In genomic region chr3:30622047-30622545, GRCh38 we compare ENCODE assay signal across 15 cellular contexts. TPM values are rescaled to one million over a fixed set of nuclear protein-coding genes. Genes with fewer than 3 reads are reported as not detected.
DNase-seq lines count a peak whose midpoint lies in the region; ATAC-seq and TF ChIP-seq lines count a peak whose summit lies in the region.
"Had no signal": no experiment of that assay in that cellular context is flagged by ENCODE, and none has a peak within 500 bp of the region (broad histone marks: within the 10 kb centered on the region; RNA-seq: fewer than 3 reads in every experiment).

No MANE protein-coding gene starts in this region.

- H3K4me1 Mint-ChIP-seq in immature natural killer cell: peaks cover 84 to 95% of the 10 kb centered on the region in 2 donors
- H3K4me1 Mint-ChIP-seq in Caco-2 (ENCODE audit: low read depth, unreplicated experiment): peaks cover 44% of the 10 kb centered on the region

- DNase-seq in heart right ventricle (no peak), right cardiac atrium (no peak), RWPE2 (ENCODE audit: low spot score) (no peak), immature natural killer cell (no peak), SW 1271 (lab: John Stamatoyannopoulos, UW) (no peak), Caco-2 (no peak)
- DNase-seq: dorsolateral prefrontal cortex, midbrain, NCI-H1048, NCI-H345, psoas muscle, T-helper 9 cell had no signal

- H3K4me3 Mint-ChIP-seq in immature natural killer cell: peak overlapping the region; percentile 40 to 77 (median 48)
- no peak overlapping the region for H3K4me3 Mint-ChIP-seq in Caco-2 (ENCODE audit: unreplicated experiment)

- peak overlapping the region; percentile 67 to 91 (median 83) for H3K27ac Mint-ChIP-seq in immature natural killer cell
- no peak overlapping the region for H3K27ac Mint-ChIP-seq in Caco-2 (ENCODE audit: unreplicated experiment)

- BruUV-seq in Caco-2 (replicated peaks; lab: Mats Ljungman, UMichigan): no TSS peak

- H3K9me3 Mint-ChIP-seq in immature natural killer cell: no peaks in the 10 kb centered on the region
- H3K9me3 Mint-ChIP-seq in Caco-2 (ENCODE audit: unreplicated experiment): no peaks in the 10 kb centered on the region

- peak overlapping the region in 8 of 10 donors; percentile 16 to 65 (median 26) for H3K27ac ChIP-seq in heart right ventricle
- H3K27ac ChIP-seq in right cardiac atrium (ENCODE audit: low read length): no peak overlapping the region
- H3K27ac ChIP-seq in RWPE2 (ENCODE audit: poor library complexity, severe bottlenecking): peak overlapping the region; percentile 94
- peak overlapping the region; percentile 13 for H3K27ac ChIP-seq in thymus (ENCODE audit: low read depth)
- H3K27ac ChIP-seq: C4-2B, dorsolateral prefrontal cortex, psoas muscle had no signal

- peaks cover 8 to 100% (median 96%) of the 10 kb centered on the region in 9 donors for H3K4me1 ChIP-seq in heart right ventricle
- peaks cover 22% of the 10 kb centered on the region for H3K4me1 ChIP-seq in right cardiac atrium (ENCODE audit: control insufficient read depth, insufficient read depth, low read length)
- peaks cover 81% of the 10 kb centered on the region for H3K4me1 ChIP-seq in RWPE2 (ENCODE audit: insufficient read depth, poor library complexity, severe bottlenecking)
- peaks cover 23% of the 10 kb centered on the region for H3K4me1 ChIP-seq in thymus (ENCODE audit: control insufficient read depth, insufficient read depth, low read length)
- peaks cover 62% of the 10 kb centered on the region for H3K4me1 ChIP-seq in Caco-2

- H3K36me3 Mint-ChIP-seq in immature natural killer cell: peaks cover 11 to 15% (median 13%) of the 10 kb centered on the region in 3 donors
- H3K36me3 Mint-ChIP-seq in Caco-2 (ENCODE audit: insufficient read depth, unreplicated experiment): peaks cover 84% of the 10 kb centered on the region

- H3K27me3 Mint-ChIP-seq in immature natural killer cell (ENCODE audit: low read depth in 3 of 3) (peaks cover 0 to 3% (median 0%) of the 10 kb centered on the region in 3 donors), Caco-2 (ENCODE audit: insufficient read depth, unreplicated experiment) (no peaks in the 10 kb centered on the region)

- ATAC-seq in heart right ventricle (no peak), right cardiac atrium (no peak), RWPE2 (ENCODE audit: low read depth) (no peak), GM21447 (IDR thresholded peaks at IDR 0.05; ENCODE audit: unreplicated experiment) (no peak)
- ATAC-seq: psoas muscle had no signal

- no peak for TF ChIP-seq CTCF in heart right ventricle (IDR thresholded peaks at IDR 0.05)
- TF ChIP-seq CTCF in RWPE2 (IDR thresholded peaks at IDR 0.05; ENCODE audit: poor library complexity, severe bottlenecking): no peak
- TF ChIP-seq CTCF in Caco-2 (IDR thresholded peaks at IDR 0.05; ENCODE audit: insufficient read depth in 1 of 2, low read depth in 1 of 2, low read length in 1 of 2, severe bottlenecking in 1 of 2, unreplicated experiment in 1 of 2): no peak

- CTCF ChIA-PET in Caco-2 (lab: Charles Lee): no interaction called here

- H3K4me3 ChIP-seq in heart right ventricle: no peak overlapping the region
- H3K4me3 ChIP-seq in right cardiac atrium (ENCODE audit: low read length): no peak overlapping the region
- no peak overlapping the region for H3K4me3 ChIP-seq in RWPE2 (ENCODE audit: severe bottlenecking)
- H3K4me3 ChIP-seq in thymus (ENCODE audit: low read length): no peak overlapping the region
- H3K4me3 ChIP-seq in Caco-2 (ENCODE audit: low read depth, low read length): no peak overlapping the region
- H3K4me3 ChIP-seq: dorsolateral prefrontal cortex, psoas muscle had no signal

- intact Hi-C loops in heart right ventricle (cut with DNase I) (loop anchor here in 2 of 10 donors (2.0 to 10.0 kb wide), 2 partner anchors 13 to 53 kb away; no protein-coding TSS in a partner anchor), right cardiac atrium (cut with DNase I) (no loop called here), Caco-2 (cut with micrococcal nuclease; ENCODE audit: unreplicated experiment) (loop anchor here (10.0 kb wide), 2 partner anchors 177 to 577 kb away; no protein-coding TSS in a partner anchor)

- peaks cover 0 to 71% (median 12%) of the 10 kb centered on the region in 9 donors for H3K36me3 ChIP-seq in heart right ventricle
- peaks cover 79% of the 10 kb centered on the region for H3K36me3 ChIP-seq in RWPE2 (ENCODE audit: low read depth)
- no peaks in the 10 kb centered on the region for H3K36me3 ChIP-seq in thymus (ENCODE audit: control insufficient read depth, insufficient read depth)
- H3K36me3 ChIP-seq in Caco-2 (ENCODE audit: control insufficient read depth, insufficient read depth, low read length): no peaks in the 10 kb centered on the region; the same call in none of the 2 replicates

- H3K9me3 ChIP-seq in heart right ventricle: no peaks in the 10 kb centered on the region
- H3K9me3 ChIP-seq in right cardiac atrium (ENCODE audit: control insufficient read depth, low read length): no peaks in the 10 kb centered on the region
- H3K9me3 ChIP-seq in RWPE2 (ENCODE audit: severe bottlenecking): no peaks in the 10 kb centered on the region
- H3K9me3 ChIP-seq in thymus (ENCODE audit: control insufficient read depth): no peaks in the 10 kb centered on the region
- H3K9me3 ChIP-seq in Caco-2: no peaks in the 10 kb centered on the region
- H3K9me3 ChIP-seq: psoas muscle had no signal

- H3K27me3 ChIP-seq in heart right ventricle (no peaks in the 10 kb centered on the region), right cardiac atrium (ENCODE audit: control insufficient read depth, insufficient read depth) (no peaks in the 10 kb centered on the region), RWPE2 (ENCODE audit: insufficient read depth, poor library complexity, severe bottlenecking) (no peaks in the 10 kb centered on the region), thymus (ENCODE audit: control insufficient read depth, insufficient read depth) (no peaks in the 10 kb centered on the region), Caco-2 (replicated peaks; ENCODE audit: control insufficient read depth, insufficient read depth, low read length) (no peaks in the 10 kb centered on the region)
- H3K27me3 ChIP-seq: dorsolateral prefrontal cortex had no signal

- POLR2A ChIA-PET in Caco-2 (lab: Charles Lee): no interaction called here

RNA-seq across cellular contexts. Expression of gene TGFBR2, which starts 15.7 kb away (rescaled TPM):
- total RNA-seq in heart right ventricle (100 to 1,000 TPM in 5 of 10 donors, 10 to 100 TPM in 5; 71.1 to 197 (median 92.1) TPM), right cardiac atrium (100 to 1,000 TPM; 196 to 255 (median 212) TPM), Caco-2 (2022) (40.5 and 41.9 TPM in 2 replicates)
- polyA plus RNA-seq in heart right ventricle (10 to 100 TPM; 14.6 to 81.4 TPM), right cardiac atrium (77.7 TPM), immature natural killer cell (100 to 1,000 TPM in 1 of 3 donors, 10 to 100 TPM in 2; 36.8 to 101 (median 43.6) TPM), thymus (51.3 TPM)
